In the genomic region with DNA sequence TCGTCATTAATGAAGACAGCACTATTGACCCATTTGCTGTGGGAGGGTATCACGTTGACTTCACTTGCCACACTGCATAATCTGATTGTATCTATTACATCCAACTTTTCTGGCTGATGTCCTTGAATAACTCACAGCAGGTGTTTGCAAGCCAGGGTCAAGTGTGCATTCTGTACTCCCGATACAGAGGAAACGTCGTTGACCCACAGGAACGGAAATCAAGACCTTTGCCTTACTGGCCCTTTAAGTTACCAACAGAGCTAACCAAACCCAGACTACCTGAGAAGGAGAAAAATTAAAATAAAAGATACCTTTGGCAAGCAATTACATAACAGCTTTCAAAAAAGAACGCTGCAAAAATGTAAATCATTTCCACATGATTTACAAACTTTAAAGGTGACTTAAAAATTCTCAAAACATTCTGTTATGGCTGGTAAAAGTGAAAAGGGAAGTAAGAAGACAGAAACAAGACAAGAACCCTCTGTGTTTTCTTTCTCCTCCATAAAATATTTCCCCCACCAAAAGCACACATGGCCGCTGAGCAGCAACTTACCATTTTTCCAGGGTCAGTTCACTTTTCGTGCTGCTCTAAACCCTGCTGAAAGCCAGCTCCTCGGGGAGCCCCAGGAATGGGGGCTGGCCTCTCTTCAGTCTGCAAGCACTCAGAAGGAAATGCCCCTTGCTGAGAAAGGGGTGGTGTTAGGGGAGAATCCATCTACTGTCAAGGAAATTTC, we compare ENCODE assay signal across 1 cellular context.
TF ChIP-seq lines count a peak whose summit lies in the region.

No MANE protein-coding gene starts in this region.

TF ChIP-seq in H1, 55 proteins besides CTCF, POLR2A, EP300 and RAD21:
- TF ChIP-seq, protein P1, sequence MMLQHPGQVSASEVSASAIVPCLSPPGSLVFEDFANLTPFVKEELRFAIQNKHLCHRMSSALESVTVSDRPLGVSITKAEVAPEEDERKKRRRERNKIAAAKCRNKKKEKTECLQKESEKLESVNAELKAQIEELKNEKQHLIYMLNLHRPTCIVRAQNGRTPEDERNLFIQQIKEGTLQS (IDR thresholded peaks at IDR 0.05; ENCODE audit: insufficient read depth, low read depth, low read length): no peak
- no peak for TF ChIP-seq SIN3A (conservative IDR thresholded peaks at IDR 0.05 in 1 of 2, IDR thresholded peaks at IDR 0.05 in 1 of 2; ENCODE audit: low read depth in 1 of 2, low read length in 2 of 2)
- TF ChIP-seq BCL11A (IDR thresholded peaks at IDR 0.05; ENCODE audit: low read depth in 2 of 2, low read length in 2 of 2): no peak
- no peak for TF ChIP-seq NRF1 (IDR thresholded peaks at IDR 0.05; ENCODE audit: low read depth, low read length)
- no peak for TF ChIP-seq SP1 (IDR thresholded peaks at IDR 0.05; ENCODE audit: low read depth, low read length)
- no peak for TF ChIP-seq BRCA1 (IDR thresholded peaks at IDR 0.05; ENCODE audit: low read depth, low read length)
- no peak for TF ChIP-seq CREB1 (IDR thresholded peaks at IDR 0.05)
- TF ChIP-seq GABPA (IDR thresholded peaks at IDR 0.05; ENCODE audit: borderline replicate concordance, insufficient read depth, low read length): no peak
- no peak for TF ChIP-seq TAF7 (optimal IDR thresholded peaks at IDR 0.05; ENCODE audit: borderline replicate concordance, low read depth, low read length)
- no peak for TF ChIP-seq SP2 (IDR thresholded peaks at IDR 0.05; ENCODE audit: low read length)
- TF ChIP-seq CBX5 (IDR thresholded peaks at IDR 0.05; ENCODE audit: low read depth, low read length): no peak
- TF ChIP-seq JUN (IDR thresholded peaks at IDR 0.05; ENCODE audit: low read depth, low read length): no peak
- TF ChIP-seq PHF8 (conservative IDR thresholded peaks at IDR 0.05; ENCODE audit: low read depth, low read length): no peak
